Comparison of ENCODE assay signal across 28 cellular contexts in genomic region chr3:135166266-135166825, GRCh38.
"Had no signal": no experiment of that assay in that cellular context is flagged by ENCODE, and none has a peak within 500 bp of the region (broad histone marks: within the 10 kb centered on the region; RNA-seq: fewer than 3 reads in every experiment).

No MANE protein-coding gene starts in this region.

- H3K4me1 ChIP-seq: adrenal gland, breast epithelium, SJCRH30 had no signal

- ATAC-seq: activated CD8-positive, alpha-beta T cell treated with anti-CD3 and anti-CD28 coated beads, Interleukin-2, amount 10 ng/mL, durations not matched to agents 7 days and 5 days; activated naive CD4-positive, alpha-beta T cell treated with anti-CD3 and anti-CD28 coated beads, Interleukin-2, amount 50 U/mL, for 72 hours; Panc1 had no signal

- H3K9me3 ChIP-seq: adrenal gland, breast epithelium, SJCRH30 had no signal

- H3K36me3 ChIP-seq: adrenal gland, breast epithelium, SJCRH30, WERI-Rb-1 had no signal

- H3K27ac ChIP-seq: adrenal gland, breast epithelium, SJCRH30, SK-N-MC, WERI-Rb-1 had no signal

- DNase-seq: activated CD4-positive, alpha-beta T cell treated with anti-CD3 and anti-CD28 coated beads for 1 hour; activated CD4-positive, alpha-beta T cell treated with anti-CD3 and anti-CD28 coated beads for 48 hours; activated CD4-positive, alpha-beta T cell treated with anti-CD3 and anti-CD28 coated beads, Interleukin-2, amount 50 U/mL, for 48 hours; activated CD4-positive, CD25-positive, alpha-beta regulatory T cell; activated CD8-positive, alpha-beta T cell treated with anti-CD3 and anti-CD28 coated beads, Interleukin-2, amount 10 ng/mL, durations not matched to agents 7 days and 5 days; activated gamma-delta T cell; activated naive CD4-positive, alpha-beta T cell treated with anti-CD3 and anti-CD28 coated beads for 36 hours; activated T-cell treated with anti-CD3 and anti-CD28 coated beads, Interleukin-2, amount 50 U/mL, for 24 hours; adrenal gland; cerebellar nuclear complex; Karpas-422; KBM-7; NCI-H1105; NCI-H1417 treated with DMSO at 0.1 percent for 48 hours; NCI-H187 treated with DMSO at 0.1 percent for 48 hours; NCI-H2081; NCI-H2171 treated with DMSO at 0.1 percent for 48 hours; NCI-H2227 treated with DMSO at 0.1 percent for 48 hours; NCI-H446; NCI-H510A treated with DMSO at 0.1 percent for 48 hours; SHP77; SJCRH30; T1000; WERI-Rb-1 had no signal

- H3K27me3 ChIP-seq: adrenal gland, breast epithelium, SJCRH30 had no signal

- H3K4me3 ChIP-seq: adrenal gland, breast epithelium, SJCRH30, SK-N-MC had no signal
